ENCODE assay signal across 1 cellular context in the genomic region with DNA sequence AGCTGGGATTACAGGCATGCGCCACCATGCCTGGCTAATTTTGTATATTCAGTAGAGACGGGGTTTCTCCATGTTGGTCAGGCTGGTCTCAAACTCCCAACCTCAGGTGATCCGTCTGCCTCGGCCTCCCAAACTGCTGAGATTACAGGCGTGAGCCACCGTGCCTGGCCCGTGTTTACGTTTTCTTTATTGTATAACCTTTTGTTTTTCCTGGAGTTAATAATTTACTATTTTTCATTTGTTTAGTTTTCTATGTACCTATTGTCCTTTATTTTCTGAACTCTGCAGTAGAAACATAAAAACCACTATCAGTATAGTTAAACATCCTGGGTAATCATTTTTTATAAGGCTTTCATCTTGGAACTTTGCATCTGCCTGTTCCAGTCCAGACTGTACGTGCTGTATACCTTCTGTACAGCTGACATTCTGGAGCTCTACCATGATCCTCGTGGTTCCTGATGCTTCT.
TF ChIP-seq lines count a peak whose summit lies in the region.

No MANE protein-coding gene starts in this region.

TF ChIP-seq in HepG2, 621 proteins besides CTCF, POLR2A, EP300 and RAD21 (continued from another document and continues in another):
- 0 out of 2 replicates have a peak, but pooled peaks have one; percentile 21 for TF ChIP-seq NR2F6 (IDR thresholded peaks at IDR 0.05)
- peak; percentile 33; the same call in 1 of the 2 replicates for TF ChIP-seq NR2F6 (CRISPR knock-in tag; IDR thresholded peaks at IDR 0.05)
- TF ChIP-seq CHD4 (IDR thresholded peaks at IDR 0.05; ENCODE audit: borderline replicate concordance, low read length), result peak; percentile 88; the same call in 1 of the 2 replicates
- peak; percentile 47; the same call in 1 of the 2 replicates for TF ChIP-seq CREM (IDR thresholded peaks at IDR 0.05)
- no peak for TF ChIP-seq CREM (CRISPR knock-in tag; IDR thresholded peaks at IDR 0.05)
- peak; percentile 51; the same call in 1 of the 2 replicates for TF ChIP-seq ETV5 (CRISPR knock-in tag; IDR thresholded peaks at IDR 0.05; ENCODE audit: borderline replicate concordance)
- TF ChIP-seq ZNF234 (CRISPR knock-in tag; conservative IDR thresholded peaks at IDR 0.05), result no peak
- TF ChIP-seq RARA (CRISPR knock-in tag; IDR thresholded peaks at IDR 0.05), result 0 out of 2 replicates have a peak, but pooled peaks have one; percentile 19
- 0 out of 2 replicates have a peak, but pooled peaks have one; percentile 25 for TF ChIP-seq CEBPG (CRISPR knock-in tag; IDR thresholded peaks at IDR 0.05)
- peak; percentile 93 for TF ChIP-seq FOXP1 (IDR thresholded peaks at IDR 0.05)
- peak; percentile 96 for TF ChIP-seq FOXP1 (CRISPR knock-in tag; IDR thresholded peaks at IDR 0.05)
- 0 out of 2 replicates have a peak, but pooled peaks have one; percentile 30 for TF ChIP-seq GATAD1 (CRISPR knock-in tag; IDR thresholded peaks at IDR 0.05)
- peak; percentile 96 for TF ChIP-seq RCOR2 (CRISPR knock-in tag; IDR thresholded peaks at IDR 0.05)
- TF ChIP-seq SAP130 (CRISPR knock-in tag; IDR thresholded peaks at IDR 0.05; ENCODE audit: low read depth), result peak; percentile 67
- TF ChIP-seq ZNF460 (CRISPR knock-in tag; IDR thresholded peaks at IDR 0.05; ENCODE audit: borderline replicate concordance), result peak; percentile 99
- TF ChIP-seq ELF3 (CRISPR knock-in tag; IDR thresholded peaks at IDR 0.05), result peak; percentile 50; the same call in 1 of the 2 replicates
- TF ChIP-seq ZNF275 (CRISPR knock-in tag; IDR thresholded peaks at IDR 0.05; ENCODE audit: borderline replicate concordance), result no peak
- TF ChIP-seq ZNF362 (CRISPR knock-in tag; IDR thresholded peaks at IDR 0.05; ENCODE audit: borderline replicate concordance), result peak; percentile 44; the same call in 1 of the 2 replicates
- TF ChIP-seq MYPOP (CRISPR knock-in tag; IDR thresholded peaks at IDR 0.05), result no peak
- peak; percentile 92 for TF ChIP-seq LCORL (IDR thresholded peaks at IDR 0.05)
- TF ChIP-seq LCORL (CRISPR knock-in tag; IDR thresholded peaks at IDR 0.05), result no peak
- TF ChIP-seq, protein P1, sequence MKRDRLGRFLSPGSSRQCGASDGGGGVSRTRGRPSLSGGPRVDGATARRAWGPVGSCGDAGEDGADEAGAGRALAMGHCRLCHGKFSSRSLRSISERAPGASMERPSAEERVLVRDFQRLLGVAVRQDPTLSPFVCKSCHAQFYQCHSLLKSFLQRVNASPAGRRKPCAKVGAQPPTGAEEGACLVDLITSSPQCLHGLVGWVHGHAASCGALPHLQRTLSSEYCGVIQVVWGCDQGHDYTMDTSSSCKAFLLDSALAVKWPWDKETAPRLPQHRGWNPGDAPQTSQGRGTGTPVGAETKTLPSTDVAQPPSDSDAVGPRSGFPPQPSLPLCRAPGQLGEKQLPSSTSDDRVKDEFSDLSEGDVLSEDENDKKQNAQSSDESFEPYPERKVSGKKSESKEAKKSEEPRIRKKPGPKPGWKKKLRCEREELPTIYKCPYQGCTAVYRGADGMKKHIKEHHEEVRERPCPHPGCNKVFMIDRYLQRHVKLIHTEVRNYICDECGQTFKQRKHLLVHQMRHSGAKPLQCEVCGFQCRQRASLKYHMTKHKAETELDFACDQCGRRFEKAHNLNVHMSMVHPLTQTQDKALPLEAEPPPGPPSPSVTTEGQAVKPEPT (CRISPR knock-in tag; IDR thresholded peaks at IDR 0.05; ENCODE audit: low read depth), result no peak
- 0 out of 2 replicates have a peak, but pooled peaks have one; percentile 43 for TF ChIP-seq TRIM24 (CRISPR knock-in tag; IDR thresholded peaks at IDR 0.05)
- TF ChIP-seq, protein P2, sequence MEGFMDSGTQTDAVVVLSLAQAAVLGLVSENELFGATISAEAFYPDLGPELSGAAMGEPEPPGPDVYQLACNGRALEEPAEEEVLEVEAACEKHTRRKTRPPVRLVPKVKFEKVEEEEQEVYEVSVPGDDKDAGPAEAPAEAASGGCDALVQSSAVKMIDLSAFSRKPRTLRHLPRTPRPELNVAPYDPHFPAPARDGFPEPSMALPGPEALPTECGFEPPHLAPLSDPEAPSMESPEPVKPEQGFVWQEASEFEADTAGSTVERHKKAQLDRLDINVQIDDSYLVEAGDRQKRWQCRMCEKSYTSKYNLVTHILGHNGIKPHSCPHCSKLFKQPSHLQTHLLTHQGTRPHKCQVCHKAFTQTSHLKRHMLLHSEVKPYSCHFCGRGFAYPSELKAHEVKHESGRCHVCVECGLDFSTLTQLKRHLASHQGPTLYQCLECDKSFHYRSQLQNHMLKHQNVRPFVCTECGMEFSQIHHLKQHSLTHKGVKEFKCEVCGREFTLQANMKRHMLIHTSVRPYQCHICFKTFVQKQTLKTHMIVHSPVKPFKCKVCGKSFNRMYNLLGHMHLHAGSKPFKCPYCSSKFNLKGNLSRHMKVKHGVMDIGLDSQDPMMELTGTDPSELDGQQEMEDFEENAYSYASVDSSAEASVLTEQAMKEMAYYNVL (CRISPR knock-in tag; IDR thresholded peaks at IDR 0.05; ENCODE audit: borderline replicate concordance), result peak; percentile 75; the same call in 1 of the 2 replicates
- peak; percentile 38; the same call in 1 of the 2 replicates for TF ChIP-seq GABPB1 (CRISPR knock-in tag; IDR thresholded peaks at IDR 0.05)
- no peak for TF ChIP-seq ZNF589 (CRISPR knock-in tag; conservative IDR thresholded peaks at IDR 0.05)
- TF ChIP-seq, protein P3, sequence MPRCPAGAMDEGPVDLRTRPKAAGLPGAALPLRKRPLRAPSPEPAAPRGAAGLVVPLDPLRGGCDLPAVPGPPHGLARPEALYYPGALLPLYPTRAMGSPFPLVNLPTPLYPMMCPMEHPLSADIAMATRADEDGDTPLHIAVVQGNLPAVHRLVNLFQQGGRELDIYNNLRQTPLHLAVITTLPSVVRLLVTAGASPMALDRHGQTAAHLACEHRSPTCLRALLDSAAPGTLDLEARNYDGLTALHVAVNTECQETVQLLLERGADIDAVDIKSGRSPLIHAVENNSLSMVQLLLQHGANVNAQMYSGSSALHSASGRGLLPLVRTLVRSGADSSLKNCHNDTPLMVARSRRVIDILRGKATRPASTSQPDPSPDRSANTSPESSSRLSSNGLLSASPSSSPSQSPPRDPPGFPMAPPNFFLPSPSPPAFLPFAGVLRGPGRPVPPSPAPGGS (CRISPR knock-in tag; IDR thresholded peaks at IDR 0.05), result no peak
- 0 out of 2 replicates have a peak, but pooled peaks have one; percentile 62 for TF ChIP-seq NFIC (IDR thresholded peaks at IDR 0.05; ENCODE audit: low read length)
- TF ChIP-seq AKAP8 (CRISPR knock-in tag; IDR thresholded peaks at IDR 0.05), result no peak
- no peak for TF ChIP-seq YEATS4 (CRISPR knock-in tag; IDR thresholded peaks at IDR 0.05; ENCODE audit: borderline replicate concordance)
- no peak for TF ChIP-seq ZSCAN22 (CRISPR knock-in tag; IDR thresholded peaks at IDR 0.05)
- peak; percentile 60; the same call in 1 of the 2 replicates for TF ChIP-seq THRA (CRISPR knock-in tag; IDR thresholded peaks at IDR 0.05; ENCODE audit: borderline replicate concordance)
- TF ChIP-seq ZNF232 (CRISPR knock-in tag; IDR thresholded peaks at IDR 0.05; ENCODE audit: borderline replicate concordance), result no peak
- TF ChIP-seq, protein P4, sequence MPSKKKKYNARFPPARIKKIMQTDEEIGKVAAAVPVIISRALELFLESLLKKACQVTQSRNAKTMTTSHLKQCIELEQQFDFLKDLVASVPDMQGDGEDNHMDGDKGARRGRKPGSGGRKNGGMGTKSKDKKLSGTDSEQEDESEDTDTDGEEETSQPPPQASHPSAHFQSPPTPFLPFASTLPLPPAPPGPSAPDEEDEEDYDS (CRISPR knock-in tag; IDR thresholded peaks at IDR 0.05), result peak; percentile 10; the same call in 1 of the 2 replicates
- TF ChIP-seq, protein P5, sequence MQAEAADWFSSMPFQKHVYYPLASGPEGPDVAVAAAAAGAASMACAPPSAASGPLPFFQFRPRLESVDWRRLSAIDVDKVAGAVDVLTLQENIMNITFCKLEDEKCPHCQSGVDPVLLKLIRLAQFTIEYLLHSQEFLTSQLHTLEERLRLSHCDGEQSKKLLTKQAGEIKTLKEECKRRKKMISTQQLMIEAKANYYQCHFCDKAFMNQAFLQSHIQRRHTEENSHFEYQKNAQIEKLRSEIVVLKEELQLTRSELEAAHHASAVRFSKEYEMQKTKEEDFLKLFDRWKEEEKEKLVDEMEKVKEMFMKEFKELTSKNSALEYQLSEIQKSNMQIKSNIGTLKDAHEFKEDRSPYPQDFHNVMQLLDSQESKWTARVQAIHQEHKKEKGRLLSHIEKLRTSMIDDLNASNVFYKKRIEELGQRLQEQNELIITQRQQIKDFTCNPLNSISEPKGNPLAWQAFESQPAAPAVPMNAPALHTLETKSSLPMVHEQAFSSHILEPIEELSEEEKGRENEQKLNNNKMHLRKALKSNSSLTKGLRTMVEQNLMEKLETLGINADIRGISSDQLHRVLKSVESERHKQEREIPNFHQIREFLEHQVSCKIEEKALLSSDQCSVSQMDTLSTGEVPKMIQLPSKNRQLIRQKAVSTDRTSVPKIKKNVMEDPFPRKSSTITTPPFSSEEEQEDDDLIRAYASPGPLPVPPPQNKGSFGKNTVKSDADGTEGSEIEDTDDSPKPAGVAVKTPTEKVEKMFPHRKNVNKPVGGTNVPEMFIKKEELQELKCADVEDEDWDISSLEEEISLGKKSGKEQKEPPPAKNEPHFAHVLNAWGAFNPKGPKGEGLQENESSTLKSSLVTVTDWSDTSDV (CRISPR knock-in tag; IDR thresholded peaks at IDR 0.05), result no peak
- peak; percentile 44; the same call in 1 of the 2 replicates for TF ChIP-seq ERF (CRISPR knock-in tag; IDR thresholded peaks at IDR 0.05)
- TF ChIP-seq ZNF644 (CRISPR knock-in tag; IDR thresholded peaks at IDR 0.05; ENCODE audit: low read depth), result 0 out of 2 replicates have a peak, but pooled peaks have one; percentile 30
- TF ChIP-seq ZMYM3 (CRISPR knock-in tag; IDR thresholded peaks at IDR 0.05), result peak; percentile 94
- TF ChIP-seq, protein P6, sequence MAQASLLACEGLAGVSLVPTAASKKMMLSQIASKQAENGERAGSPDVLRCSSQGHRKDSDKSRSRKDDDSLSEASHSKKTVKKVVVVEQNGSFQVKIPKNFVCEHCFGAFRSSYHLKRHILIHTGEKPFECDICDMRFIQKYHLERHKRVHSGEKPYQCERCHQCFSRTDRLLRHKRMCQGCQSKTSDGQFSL (CRISPR knock-in tag; IDR thresholded peaks at IDR 0.05), result no peak
- TF ChIP-seq CREB1 (IDR thresholded peaks at IDR 0.05), result no peak
- peak; percentile 21; the same call in 1 of the 2 replicates for TF ChIP-seq CREB1 (CRISPR knock-in tag; IDR thresholded peaks at IDR 0.05)
- peak; percentile 90 for TF ChIP-seq FOXO1 (CRISPR knock-in tag; IDR thresholded peaks at IDR 0.05)
- TF ChIP-seq THAP11 (CRISPR knock-in tag; IDR thresholded peaks at IDR 0.05), result peak; percentile 43; the same call in 1 of the 2 replicates
- TF ChIP-seq FOXA1 (IDR thresholded peaks at IDR 0.05), result no peak
- peak; percentile 50 for TF ChIP-seq FOXA1 (CRISPR knock-in tag; IDR thresholded peaks at IDR 0.05)
- no peak for TF ChIP-seq ZNF138 (CRISPR knock-in tag; IDR thresholded peaks at IDR 0.05; ENCODE audit: low read depth)
- TF ChIP-seq TEAD3 (CRISPR knock-in tag; optimal IDR thresholded peaks at IDR 0.05; ENCODE audit: borderline replicate concordance), result peak; percentile 27
- TF ChIP-seq FOXK2 (IDR thresholded peaks at IDR 0.05), result peak; percentile 93
